In the genomic region with DNA sequence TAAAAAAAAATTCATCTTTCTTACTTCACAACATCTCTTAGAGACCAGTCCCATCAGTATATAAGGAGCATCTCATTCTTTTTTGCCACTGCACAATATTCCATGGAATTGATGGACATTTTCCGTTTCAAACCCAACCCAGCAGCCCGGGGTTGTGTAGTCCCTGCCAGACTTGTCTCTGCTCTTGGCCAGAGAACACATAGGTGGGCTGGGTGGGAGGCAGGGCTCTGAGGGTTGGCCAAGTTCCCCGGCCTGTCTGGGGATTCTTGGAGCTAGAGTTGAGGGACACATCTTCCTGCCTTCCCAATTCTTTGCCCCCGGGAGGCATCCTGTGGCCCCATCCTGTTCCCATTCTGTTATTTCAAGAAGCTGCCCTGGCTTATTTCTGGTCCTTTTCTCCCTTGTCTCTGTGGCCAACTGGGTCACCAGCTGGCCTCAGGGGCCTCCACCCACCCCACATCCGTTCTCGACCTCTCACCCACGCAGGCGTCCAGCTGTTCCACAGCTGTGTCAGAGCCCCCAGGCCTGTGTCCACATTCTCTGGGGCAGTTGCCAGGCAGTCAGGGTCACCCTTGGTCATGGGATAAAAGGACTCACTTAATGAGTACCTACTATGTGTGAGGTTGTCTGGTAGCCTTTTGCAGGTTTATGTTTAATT, we compare ENCODE assay signal across 13 cellular contexts. TPM values are rescaled to one million over a fixed set of nuclear protein-coding genes. Genes with fewer than 3 reads are reported as not detected.
A peak's percentile ranks its signal among the peaks of the same experiment; 100 is the strongest.
DNase-seq lines count a peak whose midpoint lies in the region; ATAC-seq and TF ChIP-seq lines count a peak whose summit lies in the region.
"Had no signal": no experiment of that assay in that cellular context is flagged by ENCODE, and none has a peak within 500 bp of the region (broad histone marks: within the 10 kb centered on the region; RNA-seq: fewer than 3 reads in every experiment).

No MANE protein-coding gene starts in this region.

- CTCF ChIA-PET in activated CD8-positive, alpha-beta memory T cell treated with anti-CD3 and anti-CD28 coated beads, Interleukin-2, amount 10 ng/mL, durations not matched to agents 7 days and 5 days (lab: Charles Lee) = no interaction called here

- peaks cover 0 to 6% of the 10 kb centered on the region in 2 donors for H3K9me3 ChIP-seq in lung (ENCODE audit: control insufficient read depth in 2 of 2, insufficient read depth in 1 of 2, low read length in 1 of 2)
- H3K9me3 ChIP-seq in testis = no peaks in the 10 kb centered on the region

- TF ChIP-seq POLR2A in testis (IDR thresholded peaks at IDR 0.05) = no peak

- 59 to 72% methylated on average over 8 of the region's 8 CpGs for WGBS in lung, 2 donors
- 56 to 57% methylated on average over 4 to 8 of the region's 8 CpGs for WGBS in testis, 2 donors

- no peak for ATAC-seq in activated CD8-positive, alpha-beta memory T cell treated with anti-CD3 and anti-CD28 coated beads, Interleukin-2, amount 10 ng/mL, durations not matched to agents 7 days and 5 days
- no peak for ATAC-seq in lung (ENCODE audit: insufficient read depth, low FRiP score)
- ATAC-seq in GM18868 (IDR thresholded peaks at IDR 0.05; ENCODE audit: unreplicated experiment) = no peak
- ATAC-seq in GM19452 (IDR thresholded peaks at IDR 0.05; ENCODE audit: unreplicated experiment) = no peak

- H3K4me1 ChIP-seq in lung (ENCODE audit: control insufficient read depth in 2 of 2, insufficient read depth in 2 of 2, low read length in 2 of 2) (peaks cover 2 to 6% of the 10 kb centered on the region in 2 donors), testis (peaks cover 8% of the 10 kb centered on the region)
- H3K4me1 ChIP-seq: parathyroid adenoma had no signal

- H3K4me1 Mint-ChIP-seq in activated CD8-positive, alpha-beta memory T cell treated with anti-CD3 and anti-CD28 coated beads, Interleukin-2, amount 10 ng/mL, durations not matched to agents 7 days and 5 days = no peaks in the 10 kb centered on the region
- H3K4me1 Mint-ChIP-seq: CD4-positive, CD25-positive, alpha-beta regulatory T cell had no signal

- no peak overlapping the region for H3K27ac ChIP-seq in lung (ENCODE audit: low read depth in 1 of 2, low read length in 1 of 2)
- H3K27ac ChIP-seq in testis = no peak overlapping the region
- H3K27ac ChIP-seq: parathyroid adenoma had no signal

- H3K36me3 Mint-ChIP-seq in activated CD8-positive, alpha-beta memory T cell treated with anti-CD3 and anti-CD28 coated beads, Interleukin-2, amount 10 ng/mL, durations not matched to agents 7 days and 5 days = no peaks in the 10 kb centered on the region
- H3K36me3 Mint-ChIP-seq: CD4-positive, CD25-positive, alpha-beta regulatory T cell had no signal

- DNase-seq in activated CD8-positive, alpha-beta memory T cell treated with anti-CD3 and anti-CD28 coated beads, Interleukin-2, amount 10 ng/mL, durations not matched to agents 7 days and 5 days = no peak
- DNase-seq in activated CD8-positive, alpha-beta memory T cell treated with anti-CD3 and anti-CD28 coated beads, Interleukin-2, amount 50 U/mL, for 48 hours = no peak
- DNase-seq in choroid plexus epithelial cell (ENCODE audit: low read depth) (peak; percentile 38), lung (ENCODE audit: low spot score) (peak; percentile 36), testis (peak; percentile 42), NCI-H2196 treated with DMSO at 0.1 percent for 48 hours (lab: John Stamatoyannopoulos, UW; ENCODE audit: unreplicated experiment) (no peak)
- DNase-seq: 8988T; CD4-positive, CD25-positive, alpha-beta regulatory T cell; midbrain had no signal

- intact Hi-C loops in testis (cut with DNase I; ENCODE audit: low total_unique reads) = no loop called here

- no peak overlapping the region for H3K4me3 Mint-ChIP-seq in activated CD8-positive, alpha-beta memory T cell treated with anti-CD3 and anti-CD28 coated beads, Interleukin-2, amount 10 ng/mL, durations not matched to agents 7 days and 5 days
- H3K4me3 Mint-ChIP-seq: CD4-positive, CD25-positive, alpha-beta regulatory T cell had no signal

- H3K9me3 Mint-ChIP-seq in activated CD8-positive, alpha-beta memory T cell treated with anti-CD3 and anti-CD28 coated beads, Interleukin-2, amount 10 ng/mL, durations not matched to agents 7 days and 5 days (ENCODE audit: low read depth) = no peaks in the 10 kb centered on the region

- H3K36me3 ChIP-seq in lung (ENCODE audit: control insufficient read depth in 2 of 2, insufficient read depth in 2 of 2, low read length in 2 of 2) = no peaks in the 10 kb centered on the region
- no peaks in the 10 kb centered on the region for H3K36me3 ChIP-seq in testis (ENCODE audit: low read depth, missing control alignments)

- H3K27me3 Mint-ChIP-seq in activated CD8-positive, alpha-beta memory T cell treated with anti-CD3 and anti-CD28 coated beads, Interleukin-2, amount 10 ng/mL, durations not matched to agents 7 days and 5 days = no peaks in the 10 kb centered on the region

- no peak overlapping the region for H3K4me3 ChIP-seq in choroid plexus epithelial cell (ENCODE audit: low read depth, low read length)
- no peak overlapping the region for H3K4me3 ChIP-seq in lung
- H3K4me3 ChIP-seq in testis = no peak overlapping the region

- H3K27me3 ChIP-seq in lung (ENCODE audit: control insufficient read depth, insufficient read depth) (no peaks in the 10 kb centered on the region), testis (no peaks in the 10 kb centered on the region)

- no peak for TF ChIP-seq CTCF in choroid plexus epithelial cell (conservative IDR thresholded peaks at IDR 0.05; ENCODE audit: low read depth, low read length)
- no peak for TF ChIP-seq CTCF in lung (IDR thresholded peaks at IDR 0.05; ENCODE audit: control extremely low read depth, extremely low read depth)
- TF ChIP-seq CTCF in testis (IDR thresholded peaks at IDR 0.05) = no peak

- peak overlapping the region; percentile 21 for H3K27ac Mint-ChIP-seq in activated CD8-positive, alpha-beta memory T cell treated with anti-CD3 and anti-CD28 coated beads, Interleukin-2, amount 10 ng/mL, durations not matched to agents 7 days and 5 days
- H3K27ac Mint-ChIP-seq: CD4-positive, CD25-positive, alpha-beta regulatory T cell had no signal

RNA-seq across cellular contexts. Expression of a gene that starts 52.0 kb away (rescaled TPM):
- not detected for total RNA-seq in activated CD8-positive, alpha-beta memory T cell treated with anti-CD3 and anti-CD28 coated beads, Interleukin-2, amount 10 ng/mL, durations not matched to agents 7 days and 5 days
- total RNA-seq in lung = not detected
- not detected for polyA plus RNA-seq in lung
- total RNA-seq in testis = 10 to 100 TPM in 1 of 2 donors, 1 to 10 TPM in 1; 9.0 to 12.4 TPM
- polyA plus RNA-seq in testis (ENCODE audit: insufficient read depth, low read depth, low replicate concordance) = 42.4 TPM
- total RNA-seq: CD4-positive, CD25-positive, alpha-beta regulatory T cell; SK-MEL-5 had no signal
- polyA plus RNA-seq: CD4-positive, CD25-positive, alpha-beta regulatory T cell had no signal

RNA-seq across cellular contexts. Expression of a gene that starts 52.1 kb away (rescaled TPM):
- 100 to 1,000 TPM; 174 to 200 TPM for total RNA-seq in activated CD8-positive, alpha-beta memory T cell treated with anti-CD3 and anti-CD28 coated beads, Interleukin-2, amount 10 ng/mL, durations not matched to agents 7 days and 5 days
- 100 to 1,000 TPM in 1 of 2 donors, 10 to 100 TPM in 1; 84.5 to 124 TPM for total RNA-seq in lung
- 10 to 100 TPM; 56.2 to 60.2 TPM for polyA plus RNA-seq in lung
- total RNA-seq in testis = 100 to 1,000 TPM; 143 to 160 TPM
- polyA plus RNA-seq in testis (ENCODE audit: insufficient read depth, low read depth, low replicate concordance) = 323 TPM

Comparison
In these comparisons a context has a peak if more than half of its experiments do, and no peak if none do; other contexts are left out.
1. DNase-seq: peak in choroid plexus epithelial cell (single experiment), lung (single experiment) and testis (single experiment); none in activated CD8-positive, alpha-beta memory T cell treated with anti-CD3 and anti-CD28 coated beads, Interleukin-2, amount 10 ng/mL, durations not matched to agents 7 days and 5 days (single experiment), activated CD8-positive, alpha-beta memory T cell treated with anti-CD3 and anti-CD28 coated beads, Interleukin-2, amount 50 U/mL, for 48 hours (single experiment) and NCI-H2196 treated with DMSO at 0.1 percent for 48 hours (single experiment).
2. RNA of a gene that starts 52.0 kb away (total RNA-seq): 9.0 to 12.4 TPM in testis; not detected in activated CD8-positive, alpha-beta memory T cell treated with anti-CD3 and anti-CD28 coated beads, Interleukin-2, amount 10 ng/mL, durations not matched to agents 7 days and 5 days and not detected in lung; every median in the first group is over 10 times any median in the second.